In genomic region chr18:3247243-3248061, GRCh38 we compare ENCODE assay signal across 8 cellular contexts. TPM values are rescaled to one million over a fixed set of nuclear protein-coding genes. Genes with fewer than 3 reads are reported as not detected.
A peak's percentile ranks its signal among the peaks of the same experiment; 100 is the strongest.
DNase-seq lines count a peak whose midpoint lies in the region; ATAC-seq, FAIRE-seq and TF ChIP-seq lines count a peak whose summit lies in the region.

Gene MYL12A (plus strand): TSS chr18:3247801. CDS start chr18:3253248, 5,447 bp downstream.

- peak; percentile 61 for DNase-seq in NCI-H187 treated with DMSO at 0.1 percent for 48 hours (lab: John Stamatoyannopoulos, UW)
- peak; percentile 31 to 94 (median 88) for DNase-seq in anterior cingulate cortex (lab: John Stamatoyannopoulos, UW)
- peak; percentile 100 for DNase-seq in left ventricle myocardium superior
- peak; percentile 99 to 100 for DNase-seq in psoas muscle
- peak; percentile 100 for DNase-seq in urothelium cell line (ENCODE audit: low spot score)

- ATAC-seq in GM18499 (IDR thresholded peaks at IDR 0.05; ENCODE audit: insufficient read depth, unreplicated experiment) (peak; percentile 56), HG02943 (IDR thresholded peaks at IDR 0.05; ENCODE audit: low read depth, unreplicated experiment) (peak; percentile 77), left ventricle myocardium superior (peak; percentile 85), psoas muscle (peak; percentile 77 to 86 (median 80))

- peak within 1 kb of the TSS; percentile 99 for H3K27ac ChIP-seq in psoas muscle

- intact Hi-C loops in T-helper 2 cell treated with Interferon-gamma antibody and Interleukin-4, amounts not matched to agents 100 ng/mL and 5 ng/mL, for 36 hours (cut with micrococcal nuclease) = loop anchor here (1.0 to 5.0 kb wide), 15 partner anchors 14 to 677 kb away; partner anchors contain the start of genes EMILIN2, LPIN2, METTL4 and NDC80
- intact Hi-C loops in left ventricle myocardium superior (cut with micrococcal nuclease) = loop anchor here (10.0 kb wide), 2 partner anchors 63 to 313 kb away; no protein-coding TSS in a partner anchor
- intact Hi-C loops in psoas muscle (cut with DNase I) = loop anchor here (2.0 to 5.0 kb wide), 4 partner anchors 29 to 590 kb away; partner anchors contain the start of genes MYOM1 (in 1 of the 2) and SMCHD1 (in 1 of the 2)

- peaks cover 0 to 10% of the 10 kb centered on the region in 2 donors for H3K36me3 ChIP-seq in psoas muscle (ENCODE audit: insufficient read depth in 1 of 2, low read depth in 1 of 2)

- peak; percentile 99 for FAIRE-seq in urothelium cell line (lab: Jason Lieb, UNC)

- peaks cover 56% of the 10 kb centered on the region for H3K4me1 ChIP-seq in psoas muscle

- peak within 1 kb of the TSS; percentile 85 for H3K4me3 ChIP-seq in psoas muscle

- WGBS in psoas muscle, 3 donors = 0% methylated on average over 63 to 65 of the region's 65 CpGs

- H3K27me3 ChIP-seq in psoas muscle (ENCODE audit: insufficient read depth in 3 of 3, low read length in 2 of 3) = no peaks in the 10 kb centered on the region

- no peaks in the 10 kb centered on the region for H3K9me3 ChIP-seq in psoas muscle

- no peak for TF ChIP-seq CTCF in psoas muscle (IDR thresholded peaks at IDR 0.05)

RNA-seq across cellular contexts. Expression of gene MYL12A, which starts in this region (rescaled TPM):
- 710 and 725 TPM in 2 replicates for total RNA-seq in T-helper 2 cell treated with Interferon-gamma antibody and Interleukin-4, amounts not matched to agents 100 ng/mL and 5 ng/mL, for 36 hours
- 1,328 TPM for total RNA-seq in left ventricle myocardium superior
- 1,000 to 10,000 TPM in 3 of 4 donors, 100 to 1,000 TPM in 1; 995 to 3,547 (median 2,203) TPM for total RNA-seq in psoas muscle
- 1,000 to 10,000 TPM in 2 of 3 donors, 100 to 1,000 TPM in 1; 957 to 3,920 (median 1,327) TPM for polyA plus RNA-seq in psoas muscle

Comparison
In these comparisons a context has a peak if more than half of its experiments do, and no peak if none do; other contexts are left out.
1. Peak in every context shown above with its lines: DNase-seq, ATAC-seq, H3K4me3 ChIP-seq and H3K27ac ChIP-seq.